ENCODE assay signal across 18 cellular contexts in the genomic region with DNA sequence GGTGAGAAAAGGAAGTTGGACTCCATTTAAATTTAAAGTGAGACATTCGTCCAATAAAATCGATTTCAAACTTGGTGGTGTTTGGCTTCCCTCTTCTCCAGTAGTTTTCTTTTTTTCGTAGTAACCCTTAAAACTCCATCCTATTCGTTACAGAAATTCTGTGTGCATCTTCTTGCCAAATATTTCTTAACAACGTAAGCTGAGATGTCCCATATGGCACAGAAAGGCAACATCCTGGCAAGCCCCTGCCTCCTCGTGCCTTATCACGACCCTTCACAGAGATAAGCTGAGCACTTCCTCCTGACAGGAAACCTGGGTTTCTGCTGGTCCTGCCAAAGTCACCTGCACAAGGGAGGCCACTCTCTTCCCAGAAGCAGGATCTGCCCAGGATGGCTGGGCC. TPM values are rescaled to one million over a fixed set of nuclear protein-coding genes. Genes with fewer than 3 reads are reported as not detected.
"Had no signal": no experiment of that assay in that cellular context is flagged by ENCODE, and none has a peak within 500 bp of the region (broad histone marks: within the 10 kb centered on the region; RNA-seq: fewer than 3 reads in every experiment).

No MANE protein-coding gene starts in this region.

- H3K4me3 ChIP-seq: body of pancreas, lung, psoas muscle, right lobe of liver, spleen, testis had no signal

- H3K9me3 ChIP-seq: body of pancreas, psoas muscle, right lobe of liver, testis had no signal

- H3K27me3 ChIP-seq: body of pancreas, foreskin keratinocyte, right lobe of liver, testis had no signal

- H3K27ac ChIP-seq: foreskin keratinocyte, psoas muscle, right lobe of liver, testis had no signal

- ATAC-seq: activated CD8-positive, alpha-beta T cell treated with anti-CD3 and anti-CD28 coated beads for 36 hours; activated T-cell treated with anti-CD3 and anti-CD28 coated beads, Interleukin-2, amount 50 U/mL, for 4 hours; foreskin keratinocyte; T-helper 17 cell; WTC11 had no signal

- DNase-seq: activated CD4-positive, alpha-beta T cell treated with anti-CD3 and anti-CD28 coated beads for 48 hours; activated CD8-positive, alpha-beta T cell treated with anti-CD3 and anti-CD28 coated beads for 36 hours; activated effector memory CD4-positive, alpha-beta T cell treated with Interleukin-2 at 50 U/mL for 16 hours; activated T-cell treated with anti-CD3 and anti-CD28 coated beads, Interleukin-2, amount 50 U/mL, for 4 hours; amniotic stem cell; central memory CD4-positive, alpha-beta T cell; endodermal cell; foreskin keratinocyte; glutamatergic neuron; kidney glomerular epithelial cell; psoas muscle; right lobe of liver; spleen; T-helper 17 cell; testis had no signal

- H3K4me1 ChIP-seq: body of pancreas, foreskin keratinocyte, psoas muscle, right lobe of liver, testis had no signal

- H3K36me3 ChIP-seq: right lobe of liver, spleen had no signal

RNA-seq across cellular contexts. Expression of gene ADAMTS2, which starts 11.8 kb away (rescaled TPM):
- total RNA-seq: activated CD8-positive, alpha-beta T cell treated with anti-CD3 and anti-CD28 coated beads for 36 hours; foreskin keratinocyte; T-helper 17 cell had no signal
- polyA plus RNA-seq: foreskin keratinocyte had no signal
